ENCODE assay signal across 9 cellular contexts in genomic region chr2:30686000-30686399, GRCh38.
DNase-seq lines count a peak whose midpoint lies in the region; ATAC-seq, FAIRE-seq and TF ChIP-seq lines count a peak whose summit lies in the region.
"Had no signal": no experiment of that assay in that cellular context is flagged by ENCODE, and none has a peak within 500 bp of the region (broad histone marks: within the 10 kb centered on the region; RNA-seq: fewer than 3 reads in every experiment).

No MANE protein-coding gene starts in this region.

- H3K9me2 ChIP-seq in hepatocyte (replicated peaks; ENCODE audit: insufficient read depth), result no peaks in the 10 kb centered on the region

- H3K27ac ChIP-seq in A673 (ENCODE audit: low read depth, low read length, poor library complexity, severe bottlenecking) (no peak overlapping the region), hepatocyte (peak overlapping the region; percentile 54)

- no peak for ATAC-seq in HG03565 (IDR thresholded peaks at IDR 0.05; ENCODE audit: unreplicated experiment)

- TF ChIP-seq CTCF in A673 (conservative IDR thresholded peaks at IDR 0.05; ENCODE audit: low read depth, low read length) (peak; percentile 52), hepatocyte (IDR thresholded peaks at IDR 0.05; ENCODE audit: poor library complexity) (peak; percentile 47)

- H3K9me3 ChIP-seq in A673 (ENCODE audit: low read depth, low read length, poor library complexity, severe bottlenecking) (no peaks in the 10 kb centered on the region), hepatocyte (ENCODE audit: low read depth) (no peaks in the 10 kb centered on the region)

- no peak for TF ChIP-seq POLR2A in GM12891 (IDR thresholded peaks at IDR 0.05; ENCODE audit: low read depth, low read length)

- no peaks in the 10 kb centered on the region for H4K20me1 ChIP-seq in hepatocyte (ENCODE audit: insufficient read depth, poor library complexity, severe bottlenecking)

- peak; percentile 40 for FAIRE-seq in GM12891 (lab: Jason Lieb, UNC)
- FAIRE-seq in HTR-8/SVneo (lab: Jason Lieb, UNC), result no peak
- FAIRE-seq: TTC549 had no signal

- H3K4me1 ChIP-seq in A673 (ENCODE audit: insufficient read depth, low read length, poor library complexity, severe bottlenecking) (no peaks in the 10 kb centered on the region), hepatocyte (ENCODE audit: insufficient read depth) (peaks cover 10% of the 10 kb centered on the region)

- H3K4me3 ChIP-seq in A673 (ENCODE audit: low read depth, low read length, poor library complexity, severe bottlenecking) (no peak overlapping the region), hepatocyte (no peak overlapping the region)

- CTCF ChIA-PET in A673 (lab: Charles Lee), result interaction anchor here (0.6 to 1.4 kb wide), 5 partner anchors 26 to 521 kb away, joined by 3 to 5 read pairs (median 3); no protein-coding TSS in a partner anchor

- H3K27me3 ChIP-seq in A673 (replicated peaks; ENCODE audit: insufficient read depth, low read depth, low read length, poor library complexity), result no peaks in the 10 kb centered on the region
- no peaks in the 10 kb centered on the region for H3K27me3 ChIP-seq in hepatocyte

- H3K4me2 ChIP-seq in hepatocyte, result peak overlapping the region; percentile 13

- H3K36me3 ChIP-seq in A673 (ENCODE audit: insufficient read depth, low read length, poor library complexity, severe bottlenecking) (no peaks in the 10 kb centered on the region), hepatocyte (replicated peaks; ENCODE audit: insufficient read depth, low read depth) (no peaks in the 10 kb centered on the region)

- H3K79me2 ChIP-seq in hepatocyte, result no peaks in the 10 kb centered on the region

- 55% methylated on average over 2 of the region's 2 CpGs for WGBS in hepatocyte (ENCODE audit: low lambda C conversion rate, missing lambda C conversion rate)

- DNase-seq in A673 (ENCODE audit: low spot score) (peak; percentile 45), GM12891 (ENCODE audit: insufficient read length, low spot score) (no peak), NCI-H774 (lab: John Stamatoyannopoulos, UW) (peak; percentile 85), hepatocyte (ENCODE audit: low spot score) (peak; percentile 73), epidermal melanocyte (ENCODE audit: insufficient read length, low spot score) (no peak), HTR-8/SVneo (ENCODE audit: insufficient read length, low spot score) (no peak)
- DNase-seq in stimulated activated naive CD4-positive, alpha-beta T cell treated with Interleukin-2 at 50 U/mL for 16 hours (lab: John Stamatoyannopoulos, UW), result no peak

- no peak overlapping the region for H2AFZ ChIP-seq in hepatocyte

- intact Hi-C loops in A673 (cut with micrococcal nuclease; ENCODE audit: unreplicated experiment), result no loop called here

- POLR2A ChIA-PET in A673 (lab: Charles Lee; ENCODE audit: low non-redundant PET), result no interaction called here

- BruUV-seq in A673 (replicated peaks; lab: Mats Ljungman, UMichigan), result no TSS peak

TF ChIP-seq in GM12891, 5 proteins besides CTCF, POLR2A, EP300 and RAD21:
- TF ChIP-seq PAX5 (IDR thresholded peaks at IDR 0.05; ENCODE audit: insufficient read depth, low read length, severe bottlenecking) (no peak), POLR2AphosphoS5 (IDR thresholded peaks at IDR 0.05; ENCODE audit: low read depth, low read length) (no peak), POU2F2 (IDR thresholded peaks at IDR 0.05; ENCODE audit: low read depth, low read length) (no peak), SPI1 (IDR thresholded peaks at IDR 0.05; ENCODE audit: low read depth, low read length) (no peak), TAF1 (IDR thresholded peaks at IDR 0.05; ENCODE audit: low read depth, low read length) (no peak)
TF ChIP-seq in GM12891: peak in this region for 0.

Comparison
In these comparisons a context has a peak if more than half of its experiments do, and no peak if none do; other contexts are left out.
1. DNase-seq: peak in A673 (single experiment), NCI-H774 (single experiment) and hepatocyte (single experiment); none in GM12891 (single experiment), stimulated activated naive CD4-positive, alpha-beta T cell treated with Interleukin-2 at 50 U/mL for 16 hours (single experiment), epidermal melanocyte (single experiment) and HTR-8/SVneo (single experiment).